In genomic region chr7:65981965-65982792, GRCh38 we compare ENCODE assay signal across 2 cellular contexts.
A peak's percentile ranks its signal among the peaks of the same experiment; 100 is the strongest.
TF ChIP-seq lines count a peak whose summit lies in the region.

Gene GUSB (minus strand): TSS chr7:65982213. CDS start chr7:65982183, 30 bp downstream.

TF ChIP-seq in IMR-90, 13 proteins besides CTCF, POLR2A, EP300 and RAD21:
- TF ChIP-seq BHLHE40 (IDR thresholded peaks at IDR 0.05; ENCODE audit: low read depth, low read length), result peak; percentile 85
- TF ChIP-seq CEBPB (IDR thresholded peaks at IDR 0.05; ENCODE audit: low read depth, low read length), result no peak
- TF ChIP-seq USF2 (IDR thresholded peaks at IDR 0.05; ENCODE audit: low read depth, low read length), result peak; percentile 90
- TF ChIP-seq, protein P1, sequence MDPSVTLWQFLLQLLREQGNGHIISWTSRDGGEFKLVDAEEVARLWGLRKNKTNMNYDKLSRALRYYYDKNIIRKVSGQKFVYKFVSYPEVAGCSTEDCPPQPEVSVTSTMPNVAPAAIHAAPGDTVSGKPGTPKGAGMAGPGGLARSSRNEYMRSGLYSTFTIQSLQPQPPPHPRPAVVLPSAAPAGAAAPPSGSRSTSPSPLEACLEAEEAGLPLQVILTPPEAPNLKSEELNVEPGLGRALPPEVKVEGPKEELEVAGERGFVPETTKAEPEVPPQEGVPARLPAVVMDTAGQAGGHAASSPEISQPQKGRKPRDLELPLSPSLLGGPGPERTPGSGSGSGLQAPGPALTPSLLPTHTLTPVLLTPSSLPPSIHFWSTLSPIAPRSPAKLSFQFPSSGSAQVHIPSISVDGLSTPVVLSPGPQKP (IDR thresholded peaks at IDR 0.05; ENCODE audit: borderline replicate concordance, low read depth, low read length), result no peak
- peak; percentile 98 for TF ChIP-seq MAZ (IDR thresholded peaks at IDR 0.05; ENCODE audit: borderline replicate concordance, low read depth, low read length)
- TF ChIP-seq MXI1 (IDR thresholded peaks at IDR 0.05; ENCODE audit: borderline replicate concordance, low read depth, low read length), result peak; percentile 57; the same call in 1 of the 2 replicates
TF ChIP-seq in IMR-90: peak in this region for 4.

TF ChIP-seq in endothelial cell of umbilical vein, 7 proteins besides CTCF, POLR2A, EP300 and RAD21:
- TF ChIP-seq FOS (IDR thresholded peaks at IDR 0.05; ENCODE audit: borderline replicate concordance, insufficient read depth, low read length) (no peak), JUN (IDR thresholded peaks at IDR 0.05; ENCODE audit: borderline replicate concordance, insufficient read depth, insufficient read length, low read depth) (no peak), MYC (IDR thresholded peaks at IDR 0.05; ENCODE audit: low read depth, low read length) (peak; percentile 70), GATA2 (IDR thresholded peaks at IDR 0.05; ENCODE audit: insufficient read depth, insufficient read length, low read depth, low read length) (no peak), EZH2 (IDR thresholded peaks at IDR 0.05; ENCODE audit: borderline replicate concordance, low read depth, low read length, severe bottlenecking) (no peak), POLR2AphosphoS5 (IDR thresholded peaks at IDR 0.05; ENCODE audit: insufficient read depth, low read depth, low read length) (peak; percentile 79), MAX (IDR thresholded peaks at IDR 0.05; ENCODE audit: insufficient read depth, insufficient read length) (peak; percentile 80)
